ENCODE assay signal across 8 cellular contexts in the genomic region with DNA sequence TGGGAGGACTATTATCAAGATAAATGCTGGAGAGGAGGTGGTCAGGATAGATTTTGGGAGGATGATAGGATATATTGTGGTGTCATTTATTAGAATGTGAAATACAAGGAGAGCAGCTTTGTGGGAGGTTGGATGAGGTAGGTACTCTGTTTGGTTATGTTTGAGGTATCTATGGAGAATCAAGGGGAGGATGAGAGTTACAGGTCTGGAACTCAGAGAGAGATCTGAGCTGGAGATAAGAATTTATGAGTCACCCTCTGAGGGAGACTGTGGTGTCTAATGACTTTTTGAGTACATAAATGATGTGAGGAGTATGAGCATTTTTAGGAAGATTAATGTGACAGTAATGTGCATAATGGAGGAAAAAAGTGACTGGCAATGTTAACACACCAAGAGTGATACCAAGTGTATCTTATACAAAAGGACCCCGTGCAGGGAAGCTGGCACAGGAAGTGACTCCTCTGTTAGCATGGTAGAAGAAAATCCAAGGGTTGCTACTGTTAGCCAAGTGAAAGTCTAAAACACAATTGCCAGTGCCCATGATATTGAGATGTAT. TPM values are rescaled to one million over a fixed set of nuclear protein-coding genes. Genes with fewer than 3 reads are reported as not detected.
DNase-seq lines count a peak whose midpoint lies in the region; ATAC-seq and TF ChIP-seq lines count a peak whose summit lies in the region.

No MANE protein-coding gene starts in this region.

- peak; percentile 96 for DNase-seq in RPMI7951 (ENCODE audit: low read depth)
- peak; percentile 100 for DNase-seq in kidney glomerular epithelial cell (lab: John Stamatoyannopoulos, UW)
- no peak for DNase-seq in stimulated activated CD4-positive, alpha-beta T cell treated with anti-CD3 and anti-CD28 coated beads, Interleukin-4, amount 100 ng/mL, for 1 hour
- DNase-seq in NCI-H187 treated with DMSO at 0.1 percent for 48 hours (lab: John Stamatoyannopoulos, UW) = no peak
- DNase-seq in COR-L47 (lab: John Stamatoyannopoulos, UW) = no peak

- peak; percentile 71 for ATAC-seq in GM18505 (IDR thresholded peaks at IDR 0.05; ENCODE audit: unreplicated experiment)
- ATAC-seq in HG02798 (IDR thresholded peaks at IDR 0.05; ENCODE audit: poor library complexity, unreplicated experiment) = peak; percentile 35
- no peak for ATAC-seq in GM19023 (IDR thresholded peaks at IDR 0.05; ENCODE audit: unreplicated experiment)

- no peak for TF ChIP-seq POLR2A in GM18505 (IDR thresholded peaks at IDR 0.05; ENCODE audit: borderline replicate concordance, extremely low read depth, insufficient read depth, insufficient read length)

RNA-seq across cellular contexts. Expression of a gene that starts 48.2 kb away (rescaled TPM):
- total RNA-seq in RPMI7951 (2014; rRNA removed; shearing (Covaris generic)) = 35.1 and 44.2 TPM in 2 replicates

Comparison
In these comparisons a context has a peak if more than half of its experiments do, and no peak if none do; other contexts are left out.
1. DNase-seq: peak in RPMI7951 (single experiment) and kidney glomerular epithelial cell (single experiment); none in stimulated activated CD4-positive, alpha-beta T cell treated with anti-CD3 and anti-CD28 coated beads, Interleukin-4, amount 100 ng/mL, for 1 hour (single experiment), NCI-H187 treated with DMSO at 0.1 percent for 48 hours (single experiment) and COR-L47 (single experiment).